Comparison of ENCODE assay signal across 1 cellular context in genomic region chr19:16572332-16573211, GRCh38.
TF ChIP-seq lines count a peak whose summit lies in the region.

Gene SLC35E1 (minus strand): TSS chr19:16572415. CDS start chr19:16572364, 51 bp downstream.

TF ChIP-seq in HepG2, 621 proteins besides CTCF, POLR2A, EP300 and RAD21 (continued from another document and continues in another):
- TF ChIP-seq NFKB2 (CRISPR knock-in tag; IDR thresholded peaks at IDR 0.05; ENCODE audit: borderline replicate concordance) (peak; percentile 75; the same call in 1 of the 2 replicates), SOX13 (IDR thresholded peaks at IDR 0.05) (no peak), SOX13 (CRISPR knock-in tag; conservative IDR thresholded peaks at IDR 0.05 in 1 of 2, IDR thresholded peaks at IDR 0.05 in 1 of 2) (peak in 1 of 2 experiments; percentile 14; a peak in 1 of 4 replicates), ZGPAT (CRISPR knock-in tag; IDR thresholded peaks at IDR 0.05) (peak; percentile 80), PRDM4 (CRISPR knock-in tag; IDR thresholded peaks at IDR 0.05; ENCODE audit: borderline replicate concordance) (no peak), NFE2 (CRISPR knock-in tag; IDR thresholded peaks at IDR 0.05) (no peak), ZNF350 (CRISPR knock-in tag; IDR thresholded peaks at IDR 0.05; ENCODE audit: borderline replicate concordance, low read depth) (peak; percentile 83), RFX5 (IDR thresholded peaks at IDR 0.05; ENCODE audit: low read depth, low read length) (peak; percentile 54), BORCS8-MEF2B (CRISPR knock-in tag; IDR thresholded peaks at IDR 0.05) (0 out of 2 replicates have a peak, but pooled peaks have one; percentile 21), TRIM22 (IDR thresholded peaks at IDR 0.05) (no peak), ZNF558 (CRISPR knock-in tag; IDR thresholded peaks at IDR 0.05; ENCODE audit: borderline replicate concordance) (0 out of 2 replicates have a peak, but pooled peaks have one; percentile 28), IRF9 (CRISPR knock-in tag; IDR thresholded peaks at IDR 0.05; ENCODE audit: borderline replicate concordance) (peak; percentile 33; the same call in 1 of the 2 replicates), ZFP36L1 (CRISPR knock-in tag; IDR thresholded peaks at IDR 0.05) (no peak), ZNF142 (CRISPR knock-in tag; IDR thresholded peaks at IDR 0.05) (peak; percentile 88), CBX5 (CRISPR knock-in tag; IDR thresholded peaks at IDR 0.05; ENCODE audit: borderline replicate concordance) (peak; percentile 19; the same call in 1 of the 2 replicates), THAP8 (CRISPR knock-in tag; IDR thresholded peaks at IDR 0.05; ENCODE audit: borderline replicate concordance) (no peak), PHF5A (CRISPR knock-in tag; IDR thresholded peaks at IDR 0.05; ENCODE audit: low read depth, unreplicated experiment) (no peak), ZNF598 (CRISPR knock-in tag; IDR thresholded peaks at IDR 0.05; ENCODE audit: borderline replicate concordance) (peak; percentile 92; the same call in 1 of the 2 replicates), ZNF891 (CRISPR knock-in tag; IDR thresholded peaks at IDR 0.05) (no peak; the same call in 1 of the 2 replicates), KLF13 (CRISPR knock-in tag; IDR thresholded peaks at IDR 0.05) (peak; percentile 21; the same call in 1 of the 2 replicates), HNF4G (IDR thresholded peaks at IDR 0.05; ENCODE audit: borderline replicate concordance, low read depth, low read length) (no peak), HNF4G (CRISPR knock-in tag; IDR thresholded peaks at IDR 0.05; ENCODE audit: borderline replicate concordance, low read depth) (0 out of 2 replicates have a peak, but pooled peaks have one; percentile 19), ARNT2 (CRISPR knock-in tag; IDR thresholded peaks at IDR 0.05; ENCODE audit: low read depth) (peak; percentile 77; the same call in 1 of the 2 replicates), ZNF790 (CRISPR knock-in tag; IDR thresholded peaks at IDR 0.05; ENCODE audit: borderline replicate concordance) (peak; percentile 33; the same call in 1 of the 2 replicates), NFE2L2 (IDR thresholded peaks at IDR 0.05; ENCODE audit: low read length) (no peak), CBFB (CRISPR knock-in tag; IDR thresholded peaks at IDR 0.05) (peak; percentile 59; the same call in 1 of the 2 replicates), ZNF768 (CRISPR knock-in tag; IDR thresholded peaks at IDR 0.05) (no peak), ZNF280D (CRISPR knock-in tag; IDR thresholded peaks at IDR 0.05) (no peak), E2F5 (CRISPR knock-in tag; conservative IDR thresholded peaks at IDR 0.05) (no peak), PBX3 (CRISPR knock-in tag; IDR thresholded peaks at IDR 0.05; ENCODE audit: borderline replicate concordance) (no peak), LBX2 (CRISPR knock-in tag; IDR thresholded peaks at IDR 0.05; ENCODE audit: borderline replicate concordance) (no peak), JUN (CRISPR knock-in tag; IDR thresholded peaks at IDR 0.05) (0 out of 2 replicates have a peak, but pooled peaks have one; percentile 20), PITX1 (CRISPR knock-in tag; IDR thresholded peaks at IDR 0.05) (no peak), PHF21A (CRISPR knock-in tag; IDR thresholded peaks at IDR 0.05) (peak; percentile 27; the same call in 1 of the 2 replicates), TFDP1 (CRISPR knock-in tag; IDR thresholded peaks at IDR 0.05; ENCODE audit: borderline replicate concordance) (peak; percentile 54; the same call in 1 of the 2 replicates), KMT2B (CRISPR knock-in tag; IDR thresholded peaks at IDR 0.05) (peak; percentile 89), PAF1 (CRISPR knock-in tag; IDR thresholded peaks at IDR 0.05) (no peak), MED1 (CRISPR knock-in tag; IDR thresholded peaks at IDR 0.05) (peak; percentile 78), ZNF24 (IDR thresholded peaks at IDR 0.05) (no peak)
